In genomic region chr1:77899647-77900320, GRCh38 we compare ENCODE assay signal across 16 cellular contexts. TPM values are rescaled to one million over a fixed set of nuclear protein-coding genes. Genes with fewer than 3 reads are reported as not detected.
DNase-seq lines count a peak whose midpoint lies in the region; ATAC-seq, FAIRE-seq and TF ChIP-seq lines count a peak whose summit lies in the region.
"Had no signal": no experiment of that assay in that cellular context is flagged by ENCODE, and none has a peak within 500 bp of the region (broad histone marks: within the 10 kb centered on the region; RNA-seq: fewer than 3 reads in every experiment).

No MANE protein-coding gene starts in this region.

- TF ChIP-seq POLR2A in A549 (IDR thresholded peaks at IDR 0.05; ENCODE audit: low read length), result no peak
- no peak for TF ChIP-seq POLR2A in transverse colon (IDR thresholded peaks at IDR 0.05)

- H3K9ac ChIP-seq in liver (ENCODE audit: low read depth in 1 of 2, low read length in 2 of 2), result no peak overlapping the region
- H3K9ac ChIP-seq: BLaER1 treated with 17β-estradiol and CSF1 and Interleukin-3, amounts not matched to agents 10 nM and 100 nM had no signal

- in situ Hi-C loops in transverse colon (cut with MboI; ENCODE audit: low pct_ligation_motif_present in 1 of 4, low pct_unique_long_range_greater_than_20kb in 1 of 4, low sequenced_read_pairs in 3 of 4), result no loop called here

- no peak overlapping the region for H3K27ac ChIP-seq in A549
- H3K27ac ChIP-seq in liver (ENCODE audit: low read depth in 1 of 2, low read length in 2 of 2), result no peak overlapping the region
- H3K27ac ChIP-seq in transverse colon, result peak overlapping the region in 2 of 4 donors; percentile 48 to 51
- H3K27ac ChIP-seq: BLaER1 treated with 17β-estradiol and CSF1 and Interleukin-3, amounts not matched to agents 10 nM and 100 nM; thyroid gland had no signal

- H3K4me1 ChIP-seq in A549, result no peaks in the 10 kb centered on the region
- no peaks in the 10 kb centered on the region for H3K4me1 ChIP-seq in liver (ENCODE audit: control insufficient read depth in 4 of 4, insufficient read depth in 4 of 4, low read length in 3 of 4)
- peaks cover 0 to 9% (median 0%) of the 10 kb centered on the region in 4 donors for H3K4me1 ChIP-seq in transverse colon
- H3K4me1 ChIP-seq: BLaER1 treated with 17β-estradiol and CSF1 and Interleukin-3, amounts not matched to agents 10 nM and 100 nM had no signal

- no peak overlapping the region for H3K4me3 ChIP-seq in A549
- no peak overlapping the region for H3K4me3 ChIP-seq in fibroblast of villous mesenchyme (ENCODE audit: low read depth, low read length)
- H3K4me3 ChIP-seq in liver (ENCODE audit: low read depth in 1 of 3, low read length in 3 of 3), result no peak overlapping the region
- no peak overlapping the region for H3K4me3 ChIP-seq in transverse colon
- H3K4me3 ChIP-seq: BLaER1 treated with 17β-estradiol and CSF1 and Interleukin-3, amounts not matched to agents 10 nM and 100 nM; thyroid gland had no signal

- H3K36me3 ChIP-seq in liver (ENCODE audit: control insufficient read depth in 4 of 4, insufficient read depth in 3 of 4, low read depth in 1 of 4, low read length in 3 of 4) (no peaks in the 10 kb centered on the region), transverse colon (no peaks in the 10 kb centered on the region)
- H3K36me3 ChIP-seq: BLaER1 treated with 17β-estradiol and CSF1 and Interleukin-3, amounts not matched to agents 10 nM and 100 nM; thyroid gland had no signal

- TF ChIP-seq EP300 in A549 (IDR thresholded peaks at IDR 0.05) (no peak), transverse colon (IDR thresholded peaks at IDR 0.05; ENCODE audit: low read depth) (no peak)

- FAIRE-seq in A549 (lab: Jason Lieb, UNC), result no peak
- FAIRE-seq: colon had no signal

- TF ChIP-seq CTCF in A549 (IDR thresholded peaks at IDR 0.05) (no peak), fibroblast of villous mesenchyme (IDR thresholded peaks at IDR 0.05; ENCODE audit: insufficient read depth, low read depth, low read length) (no peak), liver (IDR thresholded peaks at IDR 0.05; ENCODE audit: low read depth, low read length, missing input control) (no peak), transverse colon (IDR thresholded peaks at IDR 0.05) (no peak)

- ATAC-seq in A549 (no peak), GM18858 (IDR thresholded peaks at IDR 0.05; ENCODE audit: unreplicated experiment) (no peak), GM19455 (IDR thresholded peaks at IDR 0.05; ENCODE audit: unreplicated experiment) (no peak)

- H3K9me3 ChIP-seq in A549 (no peaks in the 10 kb centered on the region), liver (ENCODE audit: control insufficient read depth in 4 of 4, low read length in 3 of 4) (no peaks in the 10 kb centered on the region), transverse colon (no peaks in the 10 kb centered on the region)
- H3K9me3 ChIP-seq: BLaER1 treated with 17β-estradiol and CSF1 and Interleukin-3, amounts not matched to agents 10 nM and 100 nM; thyroid gland had no signal

- intact Hi-C loops in transverse colon (cut with DNase I; ENCODE audit: low total_unique reads), result no loop called here

- POLR2A ChIA-PET in A549 (lab: Yijun Ruan, JAX), result no interaction called here

- WGBS in A549 (ENCODE audit: missing lambda C conversion rate), result 50% methylated on average over 4 of the region's 4 CpGs
- 67% methylated on average over 4 of the region's 4 CpGs for WGBS in liver
- WGBS in transverse colon (ENCODE audit: low coverage in 1 of 2), 2 donors, result 68 to 73% methylated on average over 4 of the region's 4 CpGs

- DNase-seq in A549 (ENCODE audit: low read depth in 1 of 2, low spot score in 1 of 2) (no peak), RPMI7951 (ENCODE audit: low read depth) (peak; percentile 5), fibroblast of villous mesenchyme (ENCODE audit: low read depth) (peak; percentile 12), inferior parietal cortex (ENCODE audit: extremely low spot score) (no peak), transverse colon (no peak)
- DNase-seq: activated CD4-positive, alpha-beta T cell treated with anti-CD3 and anti-CD28 coated beads for 4 hours; activated CD8-positive, alpha-beta memory T cell treated with anti-CD3 and anti-CD28 coated beads, Interleukin-2, amount 10 ng/mL, durations not matched to agents 7 days and 5 days; activated effector memory CD4-positive, alpha-beta T cell treated with Interleukin-2 at 50 U/mL for 16 hours; natural killer cell had no signal

- H3K27me3 ChIP-seq in liver (ENCODE audit: control insufficient read depth in 4 of 4, insufficient read depth in 4 of 4, low read length in 3 of 4), result no peaks in the 10 kb centered on the region
- H3K27me3 ChIP-seq in transverse colon, result no peaks in the 10 kb centered on the region
- H3K27me3 ChIP-seq: BLaER1 treated with 17β-estradiol and CSF1 and Interleukin-3, amounts not matched to agents 10 nM and 100 nM; thyroid gland had no signal

- no peak for TF ChIP-seq RAD21 in A549 (conservative IDR thresholded peaks at IDR 0.05 in 1 of 2, IDR thresholded peaks at IDR 0.05 in 1 of 2)
- TF ChIP-seq RAD21 in liver (IDR thresholded peaks at IDR 0.05), result no peak

- H3K4me2 ChIP-seq in A549, result no peak overlapping the region
- H3K4me2 ChIP-seq: BLaER1 treated with 17β-estradiol and CSF1 and Interleukin-3, amounts not matched to agents 10 nM and 100 nM had no signal

- CTCF ChIA-PET in A549 (lab: Yijun Ruan, JAX), result interaction anchor here (1.0 to 1.5 kb wide), 4 partner anchors 12 to 74 kb away, joined by 3 read pairs; partner anchors contain the start of gene NEXN

TF ChIP-seq in A549, 52 proteins besides CTCF, POLR2A, EP300 and RAD21:
- no peak for TF ChIP-seq FOSL2 (IDR thresholded peaks at IDR 0.05)
- peak; percentile 20; the same call in 1 of the 2 replicates for TF ChIP-seq FOSL2 (CRISPR knock-in tag; IDR thresholded peaks at IDR 0.05)
- no peak for TF ChIP-seq CBX8 (IDR thresholded peaks at IDR 0.05)
- no peak for TF ChIP-seq MAX (IDR thresholded peaks at IDR 0.05)
- no peak for TF ChIP-seq JUNB (IDR thresholded peaks at IDR 0.05)

TF ChIP-seq in liver, 16 proteins besides CTCF, POLR2A, EP300 and RAD21:
- TF ChIP-seq NR2F2 (IDR thresholded peaks at IDR 0.05) (peak; percentile 15), ATF3 (IDR thresholded peaks at IDR 0.05) (peak; percentile 18), GABPA (IDR thresholded peaks at IDR 0.05 in 1 of 2, conservative IDR thresholded peaks at IDR 0.05 in 1 of 2) (no peak), EGR1 (IDR thresholded peaks at IDR 0.05; ENCODE audit: low read depth in 2 of 2) (no peak), JUND (IDR thresholded peaks at IDR 0.05) (peak; percentile 69 to 82), YY1 (IDR thresholded peaks at IDR 0.05) (peak; percentile 22), RXRA (IDR thresholded peaks at IDR 0.05) (peak; percentile 32 to 46), HNF4G (IDR thresholded peaks at IDR 0.05) (no peak), HNF4A (conservative IDR thresholded peaks at IDR 0.05) (peak in 1 of 2 donors; percentile 27), SP1 (IDR thresholded peaks at IDR 0.05) (no peak)

RNA-seq across cellular contexts. Expression of gene NEXN, which starts 11.4 kb away (rescaled TPM):
- polyA plus RNA-seq in A549 (2011; rRNA removed) (0.54 and 1.8 TPM in 2 replicates), A549 (2017; fragmentation: RNase III; extraction: RNeasy Plus Mini Kit Qiagen cat#74134 plus additional on column Dnase treatment) (7.3 to 8.7 TPM (median 8.2 TPM) in 3 replicates), liver (1 to 10 TPM; 1.0 to 2.4 TPM)
- 0.28 and 0.29 TPM in 2 replicates for polyA plus RNA-seq in A549 (2012; cell fraction: cytosol; rRNA removed)
- polyA plus RNA-seq in A549 (2012; cell fraction: nucleus; rRNA removed), result 0.12 and 0.32 TPM in 2 replicates
- polyA minus RNA-seq in A549 (2011; rRNA and poly(A)+ RNA removed), result 0.49 TPM in 1 of 2 replicates, not detected in the other
- 1.7 and 3.4 TPM in 2 replicates for total RNA-seq in RPMI7951 (2014; rRNA removed; shearing (Covaris generic))
- total RNA-seq in fibroblast of villous mesenchyme (16.8 and 19.3 TPM in 2 replicates), liver (1 to 10 TPM in 1 of 2 donors, under 1 TPM in 1; 0.51 to 2.3 TPM), transverse colon (10 to 100 TPM in 3 of 4 donors, 1 to 10 TPM in 1; 9.7 to 32.2 (median 17.0) TPM)
- total RNA-seq: HT-29 had no signal

Comparison
In these comparisons a context has a peak if more than half of its experiments do, and no peak if none do; other contexts are left out.
1. DNase-seq: peak in RPMI7951 (single experiment) and fibroblast of villous mesenchyme (single experiment); none in A549 (0 of 2), inferior parietal cortex (single experiment) and transverse colon (single experiment).